Comparison of ENCODE assay signal across 10 cellular contexts in the genomic region with DNA sequence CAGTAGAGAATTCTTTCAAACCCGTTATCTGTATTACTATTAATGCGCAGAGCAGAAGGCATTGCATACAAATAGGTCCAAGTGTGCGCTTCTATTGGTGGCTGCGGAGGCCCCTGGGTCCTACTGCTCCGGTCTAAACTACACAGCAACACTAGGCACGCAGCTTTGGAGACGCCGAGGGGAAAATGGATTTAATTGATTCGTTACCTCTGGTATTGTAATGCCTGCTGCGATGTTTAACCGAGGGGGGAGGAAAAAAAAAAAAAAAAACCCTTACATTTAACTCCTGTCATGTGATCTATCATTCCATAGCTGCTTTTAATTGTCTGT. TPM values are rescaled to one million over a fixed set of nuclear protein-coding genes. Genes with fewer than 3 reads are reported as not detected.
A peak's percentile ranks its signal among the peaks of the same experiment; 100 is the strongest.
DNase-seq lines count a peak whose midpoint lies in the region; ATAC-seq and TF ChIP-seq lines count a peak whose summit lies in the region.
"Had no signal": no experiment of that assay in that cellular context is flagged by ENCODE, and none has a peak within 500 bp of the region (broad histone marks: within the 10 kb centered on the region; RNA-seq: fewer than 3 reads in every experiment).

A gene (minus strand): TSS at position 46 of the 330 bp plus-strand sequence.

- no peaks in the 10 kb centered on the region for H3K27me3 Mint-ChIP-seq in Calu3 (ENCODE audit: unreplicated experiment)

- TF ChIP-seq EP300 in ovary (IDR thresholded peaks at IDR 0.05) = no peak

- ATAC-seq in HG03159 (IDR thresholded peaks at IDR 0.05; ENCODE audit: unreplicated experiment) = no peak
- ATAC-seq: activated T-cell treated with anti-CD3 and anti-CD28 coated beads, Interleukin-2, amount 50 U/mL, for 4 hours had no signal

- no peaks in the 10 kb centered on the region for H3K9me3 ChIP-seq in ovary

- TF ChIP-seq CTCF in Calu3 (IDR thresholded peaks at IDR 0.05; ENCODE audit: unreplicated experiment) = no peak
- TF ChIP-seq CTCF in fibroblast of the aortic adventitia (IDR thresholded peaks at IDR 0.05; ENCODE audit: insufficient read depth, low read length) = no peak
- TF ChIP-seq CTCF in ovary (IDR thresholded peaks at IDR 0.05) = no peak

- no peak within 1 kb of the TSS for H3K4me3 Mint-ChIP-seq in Calu3 (ENCODE audit: low read depth, unreplicated experiment)
- H3K4me3 Mint-ChIP-seq: activated T-cell treated with anti-CD3 and anti-CD28 coated beads, Interleukin-2, amount 50 U/mL, for 4 hours had no signal

- H3K27ac ChIP-seq in ovary = no peak within 1 kb of the TSS

- H3K4me3 ChIP-seq in fibroblast of the aortic adventitia (ENCODE audit: low read depth, low read length) (no peak within 1 kb of the TSS), ovary (peak within 1 kb of the TSS; percentile 23)

- H3K27me3 ChIP-seq in ovary = no peaks in the 10 kb centered on the region

- no peaks in the 10 kb centered on the region for H3K36me3 Mint-ChIP-seq in Calu3 (ENCODE audit: insufficient read depth, unreplicated experiment)

- no peak within 1 kb of the TSS for H3K27ac Mint-ChIP-seq in Calu3 (ENCODE audit: unreplicated experiment)

- intact Hi-C loops in Calu3 (cut with micrococcal nuclease; ENCODE audit: unreplicated experiment) (no loop called here), ovary (cut with DNase I) (no loop called here)

- CTCF ChIA-PET in Calu3 (lab: Charles Lee) = no interaction called here

- DNase-seq in Calu3 = no peak
- DNase-seq in RPMI7951 (ENCODE audit: low read depth) = no peak
- no peak for DNase-seq in fibroblast of the aortic adventitia (ENCODE audit: low read depth)
- DNase-seq in ovary = no peak
- no peak for DNase-seq in GOT3 (lab: John Stamatoyannopoulos, UW)
- DNase-seq in DMS 273 treated with DMSO at 0.1 percent for 48 hours (lab: John Stamatoyannopoulos, UW) = no peak
- no peak for DNase-seq in T-helper 9 cell
- DNase-seq: activated T-cell treated with anti-CD3 and anti-CD28 coated beads, Interleukin-2, amount 50 U/mL, for 4 hours; DMS153 had no signal

- H3K4me1 Mint-ChIP-seq in Calu3 (ENCODE audit: low read depth, unreplicated experiment) = no peaks in the 10 kb centered on the region

- no peaks in the 10 kb centered on the region for H3K36me3 ChIP-seq in ovary

- no TSS peak for BruUV-seq in Calu3 (replicated peaks; lab: Mats Ljungman, UMichigan)

- H3K4me1 ChIP-seq in ovary (ENCODE audit: insufficient read depth) = peaks cover 7% of the 10 kb centered on the region

- 1 to 6% (median 4%) methylated on average over 11 of the region's 11 CpGs for WGBS in ovary, 3 donors

- H3K9me3 Mint-ChIP-seq in Calu3 (ENCODE audit: low read depth, unreplicated experiment) = no peaks in the 10 kb centered on the region

- TF ChIP-seq POLR2A in ovary (IDR thresholded peaks at IDR 0.05) = no peak

RNA-seq across cellular contexts. Expression of the gene that starts here (rescaled TPM):
- total RNA-seq in Calu3 (2022) = 29.6 and 33.9 TPM in 2 replicates
- total RNA-seq in RPMI7951 (2014; rRNA removed; shearing (Covaris generic)) = 36.2 and 40.0 TPM in 2 replicates
- 25.3 and 34.2 TPM in 2 replicates for total RNA-seq in fibroblast of the aortic adventitia (ENCODE audit: low replicate concordance)
- 10 to 100 TPM; 17.2 to 48.3 (median 29.0) TPM for total RNA-seq in ovary
- polyA plus RNA-seq in ovary = 10 to 100 TPM; 17.9 to 49.5 TPM
